ENCODE assay signal across 30 cellular contexts in the genomic region with DNA sequence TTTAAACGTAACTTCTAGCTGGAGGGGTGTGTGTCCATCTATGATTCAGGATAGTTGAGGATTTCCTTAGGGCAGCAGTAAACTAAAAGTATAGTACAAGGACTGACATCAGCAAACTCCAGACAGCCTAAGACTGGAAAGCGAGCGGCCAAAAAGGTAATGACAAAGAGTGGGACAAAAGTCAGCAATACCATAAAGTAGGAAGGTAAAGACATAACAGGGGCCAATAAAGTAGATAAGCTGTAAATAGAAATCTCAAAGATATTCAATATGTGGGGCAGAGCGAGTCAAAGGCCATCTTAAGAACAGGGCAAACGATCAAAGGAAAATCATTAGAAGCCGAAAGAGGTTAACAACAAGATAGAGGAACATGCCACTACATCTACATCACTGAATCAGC.
"Had no signal": no experiment of that assay in that cellular context is flagged by ENCODE, and none has a peak within 500 bp of the region (broad histone marks: within the 10 kb centered on the region; RNA-seq: fewer than 3 reads in every experiment).

No MANE protein-coding gene starts in this region.

- H3K9me3 Mint-ChIP-seq: naive thymus-derived CD4-positive, alpha-beta T cell; natural killer cell; neural progenitor cell; stimulated activated naive B cell treated with anti-CD40 and anti-IgM and Interleukin-4, amounts not matched to agents 10 μg/mL and 1 μg/mL and 100 μg/mL, for 72 hours; stimulated activated naive CD8-positive, alpha-beta T cell treated with anti-CD3 and anti-CD28 coated beads, Interleukin-15, Interleukin-2, amounts not matched to agents 100 ng/mL and 50 ng/mL, for 24 hours; type B pancreatic cell had no signal

- ATAC-seq: naive thymus-derived CD4-positive, alpha-beta T cell; natural killer cell; psoas muscle; right cardiac atrium; right lobe of liver; stimulated activated naive B cell treated with anti-CD40 and anti-IgM and Interleukin-4, amounts not matched to agents 10 μg/mL and 1 μg/mL and 100 μg/mL, for 72 hours; upper lobe of right lung had no signal

- H3K4me1 ChIP-seq: neural progenitor cell, parathyroid adenoma, psoas muscle, right lobe of liver, sigmoid colon, spleen, stomach, thyroid gland, tibial nerve, upper lobe of right lung, uterus had no signal

- H3K4me1 Mint-ChIP-seq: nephron; neural progenitor cell; stimulated activated naive B cell treated with anti-CD40 and anti-IgM and Interleukin-4, amounts not matched to agents 10 μg/mL and 1 μg/mL and 100 μg/mL, for 72 hours had no signal

- DNase-seq: naive thymus-derived CD4-positive, alpha-beta T cell; natural killer cell; occipital lobe; ovary; posterior cingulate gyrus; psoas muscle; right cardiac atrium; right lobe of liver; sigmoid colon; spleen; stimulated activated CD4-positive, alpha-beta T cell treated with anti-CD3 and anti-CD28 coated beads, Interleukin-12 subunit alpha, Interleukin-12 subunit beta, amount 100 ng/mL, for 4 hours; stimulated activated CD4-positive, alpha-beta T cell treated with anti-CD3 and anti-CD28 coated beads, Interleukin-1b, Interleukin-23, amount 100 ng/mL, for 48 hours; stimulated activated CD4-positive, alpha-beta T cell treated with anti-CD3 and anti-CD28 coated beads, Interleukin-4, amount 100 ng/mL, for 1 hour; stimulated activated CD4-positive, alpha-beta T cell treated with anti-CD3 and anti-CD28 coated beads, Interleukin-4, amount 100 ng/mL, for 4 hours; stimulated activated CD8-positive, alpha-beta memory T cell treated with anti-CD3 and anti-CD28 coated beads, Interleukin-4, amount 100 ng/mL, for 48 hours; stimulated activated naive B cell treated with anti-CD40 and anti-IgM and Interleukin-4, amounts not matched to agents 10 μg/mL and 1 μg/mL and 100 μg/mL, for 72 hours; stimulated activated naive CD4-positive, alpha-beta T cell treated with Interleukin-2 at 50 U/mL for 16 hours; stomach; thyroid gland; upper lobe of right lung; uterus had no signal

- H3K9me3 ChIP-seq: ovary, psoas muscle, right lobe of liver, sigmoid colon, spleen, stomach, thoracic aorta, thyroid gland, tibial nerve, upper lobe of right lung, uterus had no signal

- H3K4me3 Mint-ChIP-seq: naive thymus-derived CD4-positive, alpha-beta T cell; natural killer cell; nephron; neural progenitor cell; stimulated activated naive B cell treated with anti-CD40 and anti-IgM and Interleukin-4, amounts not matched to agents 10 μg/mL and 1 μg/mL and 100 μg/mL, for 72 hours; stimulated activated naive CD8-positive, alpha-beta T cell treated with anti-CD3 and anti-CD28 coated beads, Interleukin-15, Interleukin-2, amounts not matched to agents 100 ng/mL and 50 ng/mL, for 24 hours; type B pancreatic cell had no signal

- H3K27ac Mint-ChIP-seq: naive thymus-derived CD4-positive, alpha-beta T cell; natural killer cell; nephron; neural progenitor cell; progenitor cell of endocrine pancreas; stimulated activated naive B cell treated with anti-CD40 and anti-IgM and Interleukin-4, amounts not matched to agents 10 μg/mL and 1 μg/mL and 100 μg/mL, for 72 hours; stimulated activated naive CD8-positive, alpha-beta T cell treated with anti-CD3 and anti-CD28 coated beads, Interleukin-15, Interleukin-2, amounts not matched to agents 100 ng/mL and 50 ng/mL, for 24 hours; type B pancreatic cell had no signal

- H3K27me3 ChIP-seq: neural progenitor cell, ovary, right lobe of liver, sigmoid colon, spleen, stomach, thyroid gland, tibial nerve, upper lobe of right lung, uterus had no signal

- H3K36me3 ChIP-seq: neural progenitor cell, ovary, right lobe of liver, sigmoid colon, spleen, stomach, thoracic aorta, thyroid gland, tibial nerve, upper lobe of right lung, uterus had no signal

- H3K4me3 ChIP-seq: neural progenitor cell, ovary, psoas muscle, right lobe of liver, sigmoid colon, smooth muscle cell, spleen, stomach, thoracic aorta, thyroid gland, tibial nerve, upper lobe of right lung, uterus had no signal

- H3K36me3 Mint-ChIP-seq: natural killer cell; stimulated activated naive B cell treated with anti-CD40 and anti-IgM and Interleukin-4, amounts not matched to agents 10 μg/mL and 1 μg/mL and 100 μg/mL, for 72 hours had no signal

- H3K27ac ChIP-seq: neural progenitor cell, ovary, parathyroid adenoma, psoas muscle, right lobe of liver, sigmoid colon, spleen, stomach, thoracic aorta, thyroid gland, tibial nerve, upper lobe of right lung, uterus had no signal
